In genomic region chr1:202155478-202156021, GRCh38 we compare ENCODE assay signal across 9 cellular contexts. TPM values are rescaled to one million over a fixed set of nuclear protein-coding genes. Genes with fewer than 3 reads are reported as not detected.
DNase-seq lines count a peak whose midpoint lies in the region; ATAC-seq and TF ChIP-seq lines count a peak whose summit lies in the region.
"Had no signal": no experiment of that assay in that cellular context is flagged by ENCODE, and none has a peak within 500 bp of the region (broad histone marks: within the 10 kb centered on the region; RNA-seq: fewer than 3 reads in every experiment).

No MANE protein-coding gene starts in this region.

- H3K9me3 Mint-ChIP-seq in HFFc6: no peaks in the 10 kb centered on the region

- H3K4me1 ChIP-seq in adipocyte (ENCODE audit: control insufficient read depth, insufficient read depth, low read length): peaks cover 8% of the 10 kb centered on the region

- no peaks in the 10 kb centered on the region for H3K9me3 ChIP-seq in MG63
- H3K9me3 ChIP-seq in adipocyte (ENCODE audit: control insufficient read depth, low read length): no peaks in the 10 kb centered on the region
- H3K9me3 ChIP-seq: thoracic aorta had no signal

- H3K4me3 Mint-ChIP-seq in HFFc6: no peak overlapping the region

- H3K4me3 ChIP-seq in MG63: no peak overlapping the region
- H3K4me3 ChIP-seq in adipocyte (ENCODE audit: low read length): no peak overlapping the region
- H3K4me3 ChIP-seq: thoracic aorta had no signal

- no peak for ATAC-seq in GM18519 (IDR thresholded peaks at IDR 0.05; ENCODE audit: low FRiP score, unreplicated experiment)

- H3K4me1 Mint-ChIP-seq in HFFc6 (ENCODE audit: low read depth): peaks cover 10% of the 10 kb centered on the region; the same call in 1 of the 2 replicates

- H3K27ac Mint-ChIP-seq in HFFc6: no peak overlapping the region

- DNase-seq in DMS53 treated with DMSO at 0.1 percent for 48 hours (lab: John Stamatoyannopoulos, UW; ENCODE audit: unreplicated experiment) (peak; percentile 35), MG63 (peak; percentile 67), adipocyte (ENCODE audit: low read depth) (peak; percentile 34), myocyte (ENCODE audit: low read depth) (peak; percentile 39), T1000 (lab: John Stamatoyannopoulos, UW) (no peak), HFFc6 (no peak)
- no peak for DNase-seq in activated CD4-positive, alpha-beta T cell treated with anti-CD3 and anti-CD28 coated beads, Interleukin-2, amount 50 U/mL, for 48 hours

- no peak overlapping the region for H3K9ac ChIP-seq in adipocyte (ENCODE audit: low read length)

- H3K36me3 ChIP-seq in MG63 (no peaks in the 10 kb centered on the region), adipocyte (ENCODE audit: control insufficient read depth, insufficient read depth, low read length, severe bottlenecking) (no peaks in the 10 kb centered on the region)
- H3K36me3 ChIP-seq: thoracic aorta had no signal

- no peak for TF ChIP-seq CTCF in HFFc6 (IDR thresholded peaks at IDR 0.05)

- H3K27me3 Mint-ChIP-seq in HFFc6 (ENCODE audit: insufficient read depth): peaks cover 30% of the 10 kb centered on the region

- no peaks in the 10 kb centered on the region for H3K36me3 Mint-ChIP-seq in HFFc6 (ENCODE audit: low read depth)

- H3K27me3 ChIP-seq in MG63: no peaks in the 10 kb centered on the region
- H3K27me3 ChIP-seq in adipocyte (replicated peaks; ENCODE audit: control insufficient read depth, insufficient read depth, low read length): peaks cover 15% of the 10 kb centered on the region

RNA-seq across cellular contexts. Expression of gene PTPN7, which starts 4.9 kb away (rescaled TPM):
- not detected in 2 replicates for total RNA-seq in MG63 (2014; rRNA removed; shearing (Covaris generic); ENCODE audit: low replicate concordance)
- not detected in 2 replicates for total RNA-seq in myocyte
- polyA plus RNA-seq in myocyte (2012): 0.25 TPM
- total RNA-seq in HFFc6 (2021; fragmentation: NEBNext Ultra II Directional; extraction: Animal tissue kit (Norgen Biotek cat#: 25700)): not detected

RNA-seq across cellular contexts. Expression of gene ARL8A, which starts 11.0 kb away (rescaled TPM):
- total RNA-seq in MG63 (2014; rRNA removed; shearing (Covaris generic); ENCODE audit: low replicate concordance): 21.3 and 35.5 TPM in 2 replicates
- total RNA-seq in myocyte: 32.2 and 39.3 TPM in 2 replicates
- 70.0 TPM for polyA plus RNA-seq in myocyte (2012)
- 10 to 100 TPM; 44.6 to 60.7 (median 48.6) TPM for total RNA-seq in HFFc6 (2021; fragmentation: NEBNext Ultra II Directional; extraction: Animal tissue kit (Norgen Biotek cat#: 25700))

RNA-seq across cellular contexts. Expression of gene GPR37L1, which starts 32.8 kb away (rescaled TPM):
- total RNA-seq in MG63 (2014; rRNA removed; shearing (Covaris generic); ENCODE audit: low replicate concordance): not detected in 2 replicates
- not detected in 2 replicates for total RNA-seq in myocyte
- polyA plus RNA-seq in myocyte (2012): 0.13 TPM
- total RNA-seq in HFFc6 (2021; fragmentation: NEBNext Ultra II Directional; extraction: Animal tissue kit (Norgen Biotek cat#: 25700)): not detected
- total RNA-seq: thoracic aorta had no signal

RNA-seq across cellular contexts. Expression of gene LGR6, which starts 38.0 kb away (rescaled TPM):
- total RNA-seq in MG63 (2014; rRNA removed; shearing (Covaris generic); ENCODE audit: low replicate concordance): not detected in 2 replicates
- total RNA-seq in myocyte: 0.53 and 0.78 TPM in 2 replicates
- polyA plus RNA-seq in myocyte (2012): 0.26 TPM
- not detected for total RNA-seq in HFFc6 (2021; fragmentation: NEBNext Ultra II Directional; extraction: Animal tissue kit (Norgen Biotek cat#: 25700))

Comparison
In these comparisons a context has a peak if more than half of its experiments do, and no peak if none do; other contexts are left out.
1. DNase-seq: peak in DMS53 treated with DMSO at 0.1 percent for 48 hours (single experiment), MG63 (single experiment), adipocyte (single experiment) and myocyte (single experiment); none in T1000 (single experiment), activated CD4-positive, alpha-beta T cell treated with anti-CD3 and anti-CD28 coated beads, Interleukin-2, amount 50 U/mL, for 48 hours (0 of 2) and HFFc6 (single experiment).